Comparison of ENCODE assay signal across 33 cellular contexts in the genomic region with DNA sequence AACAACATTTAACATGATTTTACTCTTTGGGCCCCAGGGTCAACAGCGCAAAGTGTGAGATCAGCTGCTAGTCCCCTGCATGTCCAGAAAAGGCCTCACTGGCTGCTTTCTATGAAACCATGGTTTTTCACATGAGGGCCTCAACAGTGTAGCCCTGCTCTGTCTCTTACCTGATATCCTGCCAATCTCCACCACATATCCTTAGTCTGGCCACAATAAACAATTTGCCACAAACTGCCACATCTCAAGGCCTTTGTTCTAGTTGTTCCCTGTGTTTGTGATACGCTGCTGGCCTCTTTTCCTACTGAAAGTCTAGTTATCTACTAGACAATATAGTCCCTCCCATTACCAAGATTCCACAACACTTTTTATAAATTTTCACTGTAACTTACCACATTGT. TPM values are rescaled to one million over a fixed set of nuclear protein-coding genes. Genes with fewer than 3 reads are reported as not detected.
DNase-seq lines count a peak whose midpoint lies in the region; ATAC-seq and TF ChIP-seq lines count a peak whose summit lies in the region.
"Had no signal": no experiment of that assay in that cellular context is flagged by ENCODE, and none has a peak within 500 bp of the region (broad histone marks: within the 10 kb centered on the region; RNA-seq: fewer than 3 reads in every experiment).

No MANE protein-coding gene starts in this region.

- H3K9me3 ChIP-seq in CD4-positive, alpha-beta T cell (ENCODE audit: control insufficient read depth, low read length), result no peaks in the 10 kb centered on the region
- H3K9me3 ChIP-seq: Caco-2, suprapubic skin had no signal

- H3K9ac ChIP-seq in mesendoderm (ENCODE audit: low read length), result no peak overlapping the region
- H3K9ac ChIP-seq: parathyroid adenoma had no signal

- no peak overlapping the region for H4K5ac ChIP-seq in mesendoderm (ENCODE audit: low read length)

- H3K9me3 Mint-ChIP-seq in activated CD4-positive, alpha-beta T cell treated with anti-CD3 and anti-CD28 coated beads, Interleukin-2, amount 10 ng/mL, durations not matched to agents 24 days and 14 days, result no peaks in the 10 kb centered on the region
- H3K9me3 Mint-ChIP-seq in CD4-positive, alpha-beta T cell, result no peaks in the 10 kb centered on the region
- H3K9me3 Mint-ChIP-seq in T-helper 2 cell treated with Interferon-gamma antibody and Interleukin-4, amounts not matched to agents 5 μg/mL and 100 μg/mL, for 36 hours, result no peaks in the 10 kb centered on the region
- no peaks in the 10 kb centered on the region for H3K9me3 Mint-ChIP-seq in activated naive CD8-positive, alpha-beta T cell treated with anti-CD3 and anti-CD28 coated beads, Interleukin-2, amount 10 ng/mL, durations not matched to agents 7 days and 5 days
- H3K9me3 Mint-ChIP-seq: HFFc6; IgD-negative memory B cell; stimulated activated memory B cell treated with anti-CD40 and anti-IgM and Interleukin-4, amounts not matched to agents 10 μg/mL and 1 μg/mL and 100 μg/mL, for 72 hours; T-cell; WTC11 had no signal

- intact Hi-C loops in activated CD4-positive, alpha-beta T cell treated with anti-CD3 and anti-CD28 coated beads, Interleukin-2, amount 10 ng/mL, durations not matched to agents 24 days and 14 days (cut with micrococcal nuclease), result loop anchor here (5.0 kb wide), 2 partner anchors 83 to 218 kb away; a partner anchor contains a TSS
- intact Hi-C loops in CD4-positive, alpha-beta T cell (cut with DNase I, micrococcal nuclease), result no loop called here

- no peak overlapping the region for H3K4me3 ChIP-seq in mesendoderm (ENCODE audit: low read length)
- H3K4me3 ChIP-seq: skin epidermis, suprapubic skin had no signal

- H4K8ac ChIP-seq in mesendoderm (ENCODE audit: low read depth, low read length), result no peak overlapping the region

- peaks cover 1% of the 10 kb centered on the region for H3K36me3 ChIP-seq in mesendoderm (ENCODE audit: control insufficient read depth, insufficient read depth, low read length)

- no peaks in the 10 kb centered on the region for H3K79me2 ChIP-seq in mesendoderm (ENCODE audit: control insufficient read depth, insufficient read depth, low read length)
- H3K79me2 ChIP-seq: parathyroid adenoma had no signal

- no peaks in the 10 kb centered on the region for H3K4me1 ChIP-seq in mesendoderm (ENCODE audit: control insufficient read depth, low read depth, low read length)
- H3K4me1 ChIP-seq: Caco-2, suprapubic skin had no signal

- no peak overlapping the region for H3K23ac ChIP-seq in mesendoderm (ENCODE audit: low read length)

- H3K4me1 Mint-ChIP-seq in activated CD4-positive, alpha-beta T cell treated with anti-CD3 and anti-CD28 coated beads, Interleukin-2, amount 10 ng/mL, durations not matched to agents 24 days and 14 days, result peaks cover 34% of the 10 kb centered on the region
- H3K4me1 Mint-ChIP-seq in CD4-positive, alpha-beta T cell (ENCODE audit: low read depth), result peaks cover 21% of the 10 kb centered on the region
- peaks cover 27% of the 10 kb centered on the region for H3K4me1 Mint-ChIP-seq in T-helper 2 cell treated with Interferon-gamma antibody and Interleukin-4, amounts not matched to agents 5 μg/mL and 100 μg/mL, for 36 hours (ENCODE audit: low read depth)
- peaks cover 11% of the 10 kb centered on the region for H3K4me1 Mint-ChIP-seq in activated naive CD8-positive, alpha-beta T cell treated with anti-CD3 and anti-CD28 coated beads, Interleukin-2, amount 10 ng/mL, durations not matched to agents 7 days and 5 days
- H3K4me1 Mint-ChIP-seq: WTC11 had no signal

- H3K27me3 Mint-ChIP-seq in activated CD4-positive, alpha-beta T cell treated with anti-CD3 and anti-CD28 coated beads, Interleukin-2, amount 10 ng/mL, durations not matched to agents 24 days and 14 days, result no peaks in the 10 kb centered on the region
- no peaks in the 10 kb centered on the region for H3K27me3 Mint-ChIP-seq in CD4-positive, alpha-beta T cell
- H3K27me3 Mint-ChIP-seq in T-helper 2 cell treated with Interferon-gamma antibody and Interleukin-4, amounts not matched to agents 5 μg/mL and 100 μg/mL, for 36 hours (ENCODE audit: low read depth), result no peaks in the 10 kb centered on the region
- H3K27me3 Mint-ChIP-seq in activated naive CD8-positive, alpha-beta T cell treated with anti-CD3 and anti-CD28 coated beads, Interleukin-2, amount 10 ng/mL, durations not matched to agents 7 days and 5 days, result no peaks in the 10 kb centered on the region
- H3K27me3 Mint-ChIP-seq: IgD-negative memory B cell; stimulated activated memory B cell treated with anti-CD40 and anti-IgM and Interleukin-4, amounts not matched to agents 10 μg/mL and 1 μg/mL and 100 μg/mL, for 72 hours; T-cell had no signal

- no peak overlapping the region for H3K18ac ChIP-seq in mesendoderm (ENCODE audit: low read length)

- no peak overlapping the region for H3K4ac ChIP-seq in mesendoderm (ENCODE audit: low read depth, low read length)

- no peak for TF ChIP-seq CTCF in CD4-positive, alpha-beta T cell (IDR thresholded peaks at IDR 0.05)

- no peak for ATAC-seq in CD4-positive, alpha-beta T cell (ENCODE audit: poor library complexity)
- peak; percentile 69 for ATAC-seq in activated naive CD8-positive, alpha-beta T cell treated with anti-CD3 and anti-CD28 coated beads, Interleukin-2, amount 10 ng/mL, durations not matched to agents 7 days and 5 days (ENCODE audit: low read depth)
- ATAC-seq in HG03439 (IDR thresholded peaks at IDR 0.05; ENCODE audit: unreplicated experiment), result no peak
- ATAC-seq: left lobe of liver; stimulated activated memory B cell treated with anti-CD40 and anti-IgM and Interleukin-4, amounts not matched to agents 10 μg/mL and 1 μg/mL and 100 μg/mL, for 72 hours; WTC11 had no signal

- H2AK5ac ChIP-seq in mesendoderm (ENCODE audit: low read length), result no peak overlapping the region

- no peak overlapping the region for H3K4me2 ChIP-seq in mesendoderm (ENCODE audit: low read length)

- WGBS in mesendoderm (ENCODE audit: extremely low coverage, insufficient coverage, low lambda C conversion rate), result no CpG with 5 or more reads among the region's 2 CpGs

- no peak overlapping the region for H2BK120ac ChIP-seq in mesendoderm (ENCODE audit: low read depth, low read length)

- no peak for DNase-seq in activated CD4-positive, alpha-beta T cell treated with anti-CD3 and anti-CD28 coated beads, Interleukin-2, amount 10 ng/mL, durations not matched to agents 24 days and 14 days
- DNase-seq in activated CD4-positive, alpha-beta T cell treated with anti-CD3 and anti-CD28 coated beads for 4 hours, result no peak
- DNase-seq in CD4-positive, alpha-beta T cell, result no peak
- no peak for DNase-seq in T-helper 2 cell treated with Interferon-gamma antibody and Interleukin-4, amounts not matched to agents 5 μg/mL and 100 μg/mL, for 36 hours (ENCODE audit: low spot score)
- no peak for DNase-seq in activated naive CD8-positive, alpha-beta T cell treated with anti-CD3 and anti-CD28 coated beads, Interleukin-2, amount 10 ng/mL, durations not matched to agents 7 days and 5 days
- no peak for DNase-seq in DMS53 (lab: John Stamatoyannopoulos, UW)
- DNase-seq in mesendoderm, result no peak
- DNase-seq: 8988T, C1 segment of cervical spinal cord, Caco-2, caudate nucleus, cortex of kidney, DMS79, erythroblast, GF-D8, HFFc6, NCI-H1092, NCI-H1694 treated with DMSO at 0.1 percent for 48 hours, NCI-H446 treated with DMSO at 0.1 percent for 48 hours, NCI-H774, retina, T-cell had no signal

- no peak overlapping the region for H2BK15ac ChIP-seq in mesendoderm (replicated peaks; ENCODE audit: low read depth)

- H3K56ac ChIP-seq in mesendoderm (ENCODE audit: low read length), result no peak overlapping the region

- no peak overlapping the region for H3K27ac ChIP-seq in CD4-positive, alpha-beta T cell (ENCODE audit: low read depth, low read length)
- no peak overlapping the region for H3K27ac ChIP-seq in mesendoderm (ENCODE audit: low read depth, low read length)
- H3K27ac ChIP-seq: parathyroid adenoma, skin epidermis, suprapubic skin had no signal

- CTCF ChIA-PET in CD4-positive, alpha-beta T cell (lab: Charles Lee), result interaction anchor here (0.6 kb wide), 1 partner anchor 1821 kb away, joined by 3 read pairs; no protein-coding TSS in a partner anchor

- H3K4me3 Mint-ChIP-seq in activated CD4-positive, alpha-beta T cell treated with anti-CD3 and anti-CD28 coated beads, Interleukin-2, amount 10 ng/mL, durations not matched to agents 24 days and 14 days, result no peak overlapping the region
- no peak overlapping the region for H3K4me3 Mint-ChIP-seq in CD4-positive, alpha-beta T cell
- H3K4me3 Mint-ChIP-seq in T-helper 2 cell treated with Interferon-gamma antibody and Interleukin-4, amounts not matched to agents 5 μg/mL and 100 μg/mL, for 36 hours, result no peak overlapping the region
- H3K4me3 Mint-ChIP-seq in activated naive CD8-positive, alpha-beta T cell treated with anti-CD3 and anti-CD28 coated beads, Interleukin-2, amount 10 ng/mL, durations not matched to agents 7 days and 5 days, result no peak overlapping the region
- H3K4me3 Mint-ChIP-seq: HFFc6; IgD-negative memory B cell; stimulated activated memory B cell treated with anti-CD40 and anti-IgM and Interleukin-4, amounts not matched to agents 10 μg/mL and 1 μg/mL and 100 μg/mL, for 72 hours; T-cell; WTC11 had no signal

- no peaks in the 10 kb centered on the region for H3K79me1 ChIP-seq in mesendoderm (ENCODE audit: low read length)

- POLR2A ChIA-PET in CD4-positive, alpha-beta T cell (lab: Charles Lee), result no interaction called here
- POLR2A ChIA-PET in activated naive CD8-positive, alpha-beta T cell treated with anti-CD3 and anti-CD28 coated beads, Interleukin-2, amount 10 ng/mL, durations not matched to agents 7 days and 5 days (lab: Charles Lee), result no interaction called here

- H3K36me3 Mint-ChIP-seq in activated CD4-positive, alpha-beta T cell treated with anti-CD3 and anti-CD28 coated beads, Interleukin-2, amount 10 ng/mL, durations not matched to agents 24 days and 14 days (ENCODE audit: low read depth), result peaks cover 56% of the 10 kb centered on the region
- H3K36me3 Mint-ChIP-seq in CD4-positive, alpha-beta T cell (ENCODE audit: low read depth), result peaks cover 81% of the 10 kb centered on the region
- H3K36me3 Mint-ChIP-seq in T-helper 2 cell treated with Interferon-gamma antibody and Interleukin-4, amounts not matched to agents 5 μg/mL and 100 μg/mL, for 36 hours (ENCODE audit: low read depth), result peaks cover 57% of the 10 kb centered on the region
- peaks cover 35% of the 10 kb centered on the region for H3K36me3 Mint-ChIP-seq in activated naive CD8-positive, alpha-beta T cell treated with anti-CD3 and anti-CD28 coated beads, Interleukin-2, amount 10 ng/mL, durations not matched to agents 7 days and 5 days

- H2BK5ac ChIP-seq in mesendoderm (ENCODE audit: low read length), result no peak overlapping the region

- peak overlapping the region; percentile 31 for H3K27ac Mint-ChIP-seq in activated CD4-positive, alpha-beta T cell treated with anti-CD3 and anti-CD28 coated beads, Interleukin-2, amount 10 ng/mL, durations not matched to agents 24 days and 14 days
- H3K27ac Mint-ChIP-seq in CD4-positive, alpha-beta T cell, result peak overlapping the region; percentile 6
- H3K27ac Mint-ChIP-seq in T-helper 2 cell treated with Interferon-gamma antibody and Interleukin-4, amounts not matched to agents 5 μg/mL and 100 μg/mL, for 36 hours, result peak overlapping the region; percentile 74
- peak overlapping the region; percentile 54 for H3K27ac Mint-ChIP-seq in activated naive CD8-positive, alpha-beta T cell treated with anti-CD3 and anti-CD28 coated beads, Interleukin-2, amount 10 ng/mL, durations not matched to agents 7 days and 5 days
- H3K27ac Mint-ChIP-seq: HFFc6; stimulated activated memory B cell treated with anti-CD40 and anti-IgM and Interleukin-4, amounts not matched to agents 10 μg/mL and 1 μg/mL and 100 μg/mL, for 72 hours; WTC11 had no signal

- H3K27me3 ChIP-seq in CD4-positive, alpha-beta T cell (ENCODE audit: control insufficient read depth, insufficient read depth, low read length), result no peaks in the 10 kb centered on the region
- no peaks in the 10 kb centered on the region for H3K27me3 ChIP-seq in mesendoderm (ENCODE audit: insufficient read depth, low read length, poor library complexity)
- H3K27me3 ChIP-seq: suprapubic skin had no signal

RNA-seq across cellular contexts. Expression of a gene that starts 17.7 kb away (rescaled TPM):
- 58.0 TPM in 2 replicates for total RNA-seq in activated CD4-positive, alpha-beta T cell treated with anti-CD3 and anti-CD28 coated beads, Interleukin-2, amount 10 ng/mL, durations not matched to agents 24 days and 14 days
- 10 to 100 TPM; 73.4 to 82.5 TPM for total RNA-seq in CD4-positive, alpha-beta T cell
- 10 to 100 TPM; 88.8 to 91.7 TPM for total RNA-seq in activated naive CD8-positive, alpha-beta T cell treated with anti-CD3 and anti-CD28 coated beads, Interleukin-2, amount 10 ng/mL, durations not matched to agents 7 days and 5 days
- polyA plus RNA-seq in mesendoderm (2013, experiment 1 of 2), result 17.0 TPM
- 17.9 TPM for polyA plus RNA-seq in mesendoderm (2013, experiment 2 of 2)

RNA-seq across cellular contexts. Expression of a gene that starts 33.9 kb away (rescaled TPM):
- not detected in 2 replicates for total RNA-seq in activated CD4-positive, alpha-beta T cell treated with anti-CD3 and anti-CD28 coated beads, Interleukin-2, amount 10 ng/mL, durations not matched to agents 24 days and 14 days
- total RNA-seq in CD4-positive, alpha-beta T cell, result not detected
- not detected for total RNA-seq in activated naive CD8-positive, alpha-beta T cell treated with anti-CD3 and anti-CD28 coated beads, Interleukin-2, amount 10 ng/mL, durations not matched to agents 7 days and 5 days
- 0.01 TPM for polyA plus RNA-seq in mesendoderm (2013, experiment 1 of 2)
- polyA plus RNA-seq in mesendoderm (2013, experiment 2 of 2), result 0.07 TPM
- total RNA-seq: H1, HFFc6, RPMI7951, SK-MEL-5 had no signal
- polyA plus RNA-seq: H1, IgD-negative memory B cell had no signal

Comparison
In these comparisons a context has a peak if more than half of its experiments do, and no peak if none do; other contexts are left out.
1. H3K27ac Mint-ChIP-seq: peak in every context shown above with its lines; median percentile 74 in T-helper 2 cell treated with Interferon-gamma antibody and Interleukin-4, amounts not matched to agents 5 μg/mL and 100 μg/mL, for 36 hours; 54 in activated naive CD8-positive, alpha-beta T cell treated with anti-CD3 and anti-CD28 coated beads, Interleukin-2, amount 10 ng/mL, durations not matched to agents 7 days and 5 days; 31 in activated CD4-positive, alpha-beta T cell treated with anti-CD3 and anti-CD28 coated beads, Interleukin-2, amount 10 ng/mL, durations not matched to agents 24 days and 14 days; 6 in CD4-positive, alpha-beta T cell.